ENCODE assay signal across 8 cellular contexts in genomic region chr11:1453611-1454386, GRCh38. TPM values are rescaled to one million over a fixed set of nuclear protein-coding genes. Genes with fewer than 3 reads are reported as not detected.
DNase-seq lines count a peak whose midpoint lies in the region; ATAC-seq, FAIRE-seq and TF ChIP-seq lines count a peak whose summit lies in the region.

No MANE protein-coding gene starts in this region.

- H3K4me2 ChIP-seq in keratinocyte (ENCODE audit: control insufficient read depth, extremely low read depth, insufficient read depth, low read depth, low read length): no peak overlapping the region

- peaks cover 3% of the 10 kb centered on the region for H4K20me1 ChIP-seq in keratinocyte (ENCODE audit: control insufficient read depth, extremely low read depth, insufficient read depth, low read length)

- H3K36me3 Mint-ChIP-seq in T-cell: no peaks in the 10 kb centered on the region

- H3K9me3 ChIP-seq in keratinocyte (ENCODE audit: control insufficient read depth, low read depth, low read length): no peaks in the 10 kb centered on the region

- no peak overlapping the region for H3K27ac ChIP-seq in keratinocyte (ENCODE audit: control insufficient read depth, insufficient read depth, low read length)

- H3K27me3 Mint-ChIP-seq in T-cell: no peaks in the 10 kb centered on the region

- FAIRE-seq in GM12891 (lab: Jason Lieb, UNC) (peak; percentile 45), keratinocyte (lab: Jason Lieb, UNC) (no peak)

- dilution Hi-C loops in keratinocyte (cut with MboI; ENCODE audit: extremely low pct_ligation_motif_present, low sequenced_read_pairs): no loop called here

- H3K27me3 ChIP-seq in BJ (ENCODE audit: control insufficient read depth, insufficient read depth, low read length) (no peaks in the 10 kb centered on the region), keratinocyte (ENCODE audit: control insufficient read depth, extremely low read depth, insufficient read depth, low read length) (peaks cover 33% of the 10 kb centered on the region)

- POLR2A ChIA-PET in BJ (lab: Charles Lee) (no interaction called here), T-cell (lab: Charles Lee) (no interaction called here)

- 0 out of 2 replicates have a peak, but pooled peaks have one; percentile 22 for TF ChIP-seq CTCF in BJ (IDR thresholded peaks at IDR 0.05; ENCODE audit: insufficient read depth, low read depth, low read length)
- peak; percentile 64 to 91 (median 85) for TF ChIP-seq CTCF in keratinocyte (optimal IDR thresholded peaks at IDR 0.05 in 1 of 3, IDR thresholded peaks at IDR 0.05 in 1 of 3, conservative IDR thresholded peaks at IDR 0.05 in 1 of 3; ENCODE audit: extremely low read depth in 1 of 3, insufficient read depth in 2 of 3, low read length in 3 of 3)

- no peaks in the 10 kb centered on the region for H3K4me1 Mint-ChIP-seq in T-cell

- H3K4me1 ChIP-seq in keratinocyte (ENCODE audit: control insufficient read depth, extremely low read depth, insufficient read depth, low read length): no peaks in the 10 kb centered on the region

- CTCF ChIA-PET in BJ (lab: Yijun Ruan, JAX) (interaction anchor here (0.5 kb wide), 1 partner anchor 133 kb away, joined by 3 read pairs; no protein-coding TSS in a partner anchor), T-cell (lab: Charles Lee) (no interaction called here)

- no peaks in the 10 kb centered on the region for H3K9me3 Mint-ChIP-seq in T-cell

- no peaks in the 10 kb centered on the region for H3K79me2 ChIP-seq in keratinocyte (ENCODE audit: control insufficient read depth, insufficient read depth, low read length)

- no peaks in the 10 kb centered on the region for H3K36me3 ChIP-seq in BJ (ENCODE audit: control insufficient read depth, insufficient read depth, low read length)
- no peaks in the 10 kb centered on the region for H3K36me3 ChIP-seq in keratinocyte (ENCODE audit: control insufficient read depth in 2 of 2, extremely low read depth in 1 of 2, insufficient read depth in 2 of 2, low read length in 2 of 2)

- no peak for DNase-seq in BJ (ENCODE audit: low read depth)
- DNase-seq in GM12891 (ENCODE audit: insufficient read length, low spot score): peak; percentile 86
- peak in 28 of 34 experiments; percentile 6 to 58 (median 30) for DNase-seq in T-cell
- peak; percentile 33 for DNase-seq in keratinocyte (ENCODE audit: low read depth, low spot score)
- no peak for DNase-seq in LoVo (ENCODE audit: low spot score)
- DNase-seq in NCI-H2029 treated with DMSO at 0.1 percent for 48 hours (lab: John Stamatoyannopoulos, UW): no peak
- DNase-seq in NCI-H1048 (lab: John Stamatoyannopoulos, UW): no peak

- H3K4me3 ChIP-seq in BJ (ENCODE audit: low read depth, low read length) (no peak overlapping the region), keratinocyte (ENCODE audit: control insufficient read depth in 2 of 3, extremely low read depth in 1 of 3, insufficient read depth in 2 of 3, low read depth in 1 of 3, low read length in 3 of 3) (no peak overlapping the region)

- H3K27ac Mint-ChIP-seq in T-cell: no peak overlapping the region

- ATAC-seq in T-cell (replicated peaks in 1 of 4) (peak in 3 of 4 experiments; percentile 33 to 85 (median 49)), HG03139 (IDR thresholded peaks at IDR 0.05; ENCODE audit: unreplicated experiment) (no peak)

- H3K9ac ChIP-seq in keratinocyte (ENCODE audit: control insufficient read depth, extremely low read depth, insufficient read depth, low read length): no peak overlapping the region

- no peaks in the 10 kb centered on the region for H3K9me1 ChIP-seq in keratinocyte (ENCODE audit: control insufficient read depth, extremely low read depth, insufficient read depth, low read length)

- TF ChIP-seq POLR2A in GM12891 (IDR thresholded peaks at IDR 0.05; ENCODE audit: low read depth, low read length): no peak

- no peak overlapping the region for H2AFZ ChIP-seq in keratinocyte (ENCODE audit: control insufficient read depth, low read length)

- no peak overlapping the region for H3K4me3 Mint-ChIP-seq in T-cell

TF ChIP-seq in GM12891, 5 proteins besides CTCF, POLR2A, EP300 and RAD21:
- no peak for TF ChIP-seq PAX5 (IDR thresholded peaks at IDR 0.05; ENCODE audit: insufficient read depth, low read length, severe bottlenecking)
- TF ChIP-seq SPI1 (IDR thresholded peaks at IDR 0.05; ENCODE audit: low read depth, low read length): no peak
TF ChIP-seq in GM12891: peak in this region for 0.

RNA-seq across cellular contexts. Expression of gene MOB2, which starts 32.8 kb away (rescaled TPM):
- polyA plus RNA-seq in BJ (2011; rRNA removed) (36.0 and 61.3 TPM in 2 replicates), keratinocyte (33.7 to 61.9 TPM (median 37.7 TPM) in 3 replicates)
- polyA minus RNA-seq in BJ (2011; rRNA and poly(A)+ RNA removed): 28.2 and 54.7 TPM in 2 replicates
- polyA plus RNA-seq in GM12891 (2012; ENCODE audit: low read depth, missing spikeins): 14.4 TPM
- total RNA-seq in T-cell: 10 to 100 TPM; 49.6 to 79.2 (median 72.6) TPM
- 14.2 TPM for polyA plus RNA-seq in keratinocyte (2011; ENCODE audit: low read depth)
- 30.9 and 44.1 TPM in 2 replicates for polyA plus RNA-seq in keratinocyte (2011; cell fraction: cytosol; rRNA removed)
- 38.5 and 44.9 TPM in 2 replicates for polyA plus RNA-seq in keratinocyte (2011; cell fraction: nucleus; rRNA removed)
- polyA plus RNA-seq in keratinocyte (2012; ENCODE audit: low replicate concordance): 33.6 and 52.3 TPM in 2 replicates
- polyA minus RNA-seq in keratinocyte: 35.1 to 51.3 TPM (median 47.5 TPM) in 3 replicates
- 40.7 TPM for polyA minus RNA-seq in keratinocyte (2011; cell fraction: cytosol; rRNA and poly(A)+ RNA removed)
- polyA minus RNA-seq in keratinocyte (2011; cell fraction: nucleus; rRNA and poly(A)+ RNA removed): 16.0 and 17.3 TPM in 2 replicates

Comparison
In these comparisons a context has a peak if more than half of its experiments do, and no peak if none do; other contexts are left out.
1. DNase-seq: peak in GM12891 (single experiment), T-cell (28 of 34) and keratinocyte (single experiment); none in BJ (single experiment), LoVo (single experiment), NCI-H2029 treated with DMSO at 0.1 percent for 48 hours (single experiment) and NCI-H1048 (single experiment).